ENCODE assay signal across 7 cellular contexts in the genomic region with DNA sequence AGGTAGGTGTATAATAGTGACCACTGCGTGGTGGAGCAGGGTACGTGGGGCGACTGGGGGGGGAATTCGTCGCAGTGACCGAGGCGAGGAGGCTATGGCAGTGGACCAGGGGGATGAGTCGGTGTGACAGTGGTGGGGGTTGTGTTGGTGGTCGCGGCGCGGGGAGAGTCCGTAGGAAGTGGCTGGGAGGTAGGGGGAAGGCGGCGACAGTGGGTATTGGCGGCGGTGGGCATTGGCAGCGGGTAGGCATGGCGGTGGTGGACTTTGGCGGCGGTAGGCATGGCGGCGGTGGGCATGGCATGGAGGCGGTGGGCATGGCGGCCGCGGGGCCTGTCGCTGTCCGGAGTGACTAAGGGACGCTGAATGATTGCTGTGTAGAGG. TPM values are rescaled to one million over a fixed set of nuclear protein-coding genes. Genes with fewer than 3 reads are reported as not detected.
DNase-seq lines count a peak whose midpoint lies in the region; ATAC-seq and TF ChIP-seq lines count a peak whose summit lies in the region.

No MANE protein-coding gene starts in this region.

- peaks cover 22% of the 10 kb centered on the region for H3K79me2 ChIP-seq in parathyroid adenoma

- peak; percentile 5 to 11 for ATAC-seq in activated T-cell treated with anti-CD3 and anti-CD28 coated beads, Interleukin-2, amount 50 U/mL, for 4 hours
- no peak for ATAC-seq in GM18519 (IDR thresholded peaks at IDR 0.05; ENCODE audit: low FRiP score, unreplicated experiment)

- H3K4me1 ChIP-seq in parathyroid adenoma, result no peaks in the 10 kb centered on the region

- no peaks in the 10 kb centered on the region for H3K27me3 Mint-ChIP-seq in activated T-cell treated with anti-CD3 and anti-CD28 coated beads, Interleukin-2, amount 50 U/mL, for 4 hours (ENCODE audit: low read depth)

- H3K9ac ChIP-seq in parathyroid adenoma, result peak overlapping the region; percentile 80

- peaks cover 2% of the 10 kb centered on the region for H3K36me3 Mint-ChIP-seq in activated T-cell treated with anti-CD3 and anti-CD28 coated beads, Interleukin-2, amount 50 U/mL, for 4 hours (ENCODE audit: insufficient read depth)

- TF ChIP-seq CTCF in fibroblast of pulmonary artery (IDR thresholded peaks at IDR 0.05; ENCODE audit: low read length, missing control alignments) (no peak), parathyroid adenoma (IDR thresholded peaks at IDR 0.05) (no peak)

- H3K4me3 Mint-ChIP-seq in activated T-cell treated with anti-CD3 and anti-CD28 coated beads, Interleukin-2, amount 50 U/mL, for 4 hours, result peak overlapping the region; percentile 95

- no peaks in the 10 kb centered on the region for H3K27me3 ChIP-seq in parathyroid adenoma (ENCODE audit: control insufficient read depth, insufficient read depth, low read length)

- peak overlapping the region; percentile 83 for H3K27ac ChIP-seq in KOPT-K1 (ENCODE audit: low read depth, low read length, poor library complexity, severe bottlenecking)
- peak overlapping the region; percentile 99 for H3K27ac ChIP-seq in parathyroid adenoma

- peaks cover 9% of the 10 kb centered on the region for H3K9me3 Mint-ChIP-seq in activated T-cell treated with anti-CD3 and anti-CD28 coated beads, Interleukin-2, amount 50 U/mL, for 4 hours

- H3K36me3 ChIP-seq in KOPT-K1 (ENCODE audit: insufficient read depth, low read length) (peaks cover 21% of the 10 kb centered on the region), parathyroid adenoma (ENCODE audit: control insufficient read depth, insufficient read depth, low read length) (no peaks in the 10 kb centered on the region)

- peak overlapping the region; percentile 93 for H3K4me3 ChIP-seq in fibroblast of pulmonary artery (replicated peaks; ENCODE audit: low read depth, low read length)
- H3K4me3 ChIP-seq in parathyroid adenoma (ENCODE audit: low read depth, low read length), result peak overlapping the region; percentile 79

- peaks cover 21% of the 10 kb centered on the region for H3K9me3 ChIP-seq in KOPT-K1 (ENCODE audit: insufficient read depth, low read length, poor library complexity, severe bottlenecking)
- no peaks in the 10 kb centered on the region for H3K9me3 ChIP-seq in parathyroid adenoma (ENCODE audit: control insufficient read depth, low read length)

- H2AFZ ChIP-seq in parathyroid adenoma, result peak overlapping the region; percentile 81

- peak; percentile 4 for DNase-seq in activated T-cell treated with anti-CD3 and anti-CD28 coated beads, Interleukin-2, amount 50 U/mL, for 4 hours
- DNase-seq in fibroblast of pulmonary artery (ENCODE audit: low read depth) (no peak), NCI-H1436 treated with DMSO at 0.1 percent for 48 hours (lab: John Stamatoyannopoulos, UW) (no peak), NOMO-1 treated with dmso at 0.1 percent for 144 hours (lab: John Stamatoyannopoulos, UW; ENCODE audit: unreplicated experiment) (no peak)

- peak overlapping the region; percentile 44 for H3K4me2 ChIP-seq in parathyroid adenoma (ENCODE audit: low read length)

- peaks cover 13% of the 10 kb centered on the region for H3K4me1 Mint-ChIP-seq in activated T-cell treated with anti-CD3 and anti-CD28 coated beads, Interleukin-2, amount 50 U/mL, for 4 hours (ENCODE audit: low read depth)

RNA-seq across cellular contexts. Expression of a gene that starts 0.8 kb away (rescaled TPM):
- total RNA-seq in activated T-cell treated with anti-CD3 and anti-CD28 coated beads, Interleukin-2, amount 50 U/mL, for 4 hours, result 10 to 100 TPM; 35.7 to 40.9 (median 39.3) TPM

RNA-seq across cellular contexts. Expression of a gene that starts 0.8 kb away (rescaled TPM):
- total RNA-seq in activated T-cell treated with anti-CD3 and anti-CD28 coated beads, Interleukin-2, amount 50 U/mL, for 4 hours, result 10 to 100 TPM in 2 of 3 donors, 1 to 10 TPM in 1; 7.9 to 16.7 (median 12.1) TPM
